Comparison of ENCODE assay signal across 14 cellular contexts in the genomic region with DNA sequence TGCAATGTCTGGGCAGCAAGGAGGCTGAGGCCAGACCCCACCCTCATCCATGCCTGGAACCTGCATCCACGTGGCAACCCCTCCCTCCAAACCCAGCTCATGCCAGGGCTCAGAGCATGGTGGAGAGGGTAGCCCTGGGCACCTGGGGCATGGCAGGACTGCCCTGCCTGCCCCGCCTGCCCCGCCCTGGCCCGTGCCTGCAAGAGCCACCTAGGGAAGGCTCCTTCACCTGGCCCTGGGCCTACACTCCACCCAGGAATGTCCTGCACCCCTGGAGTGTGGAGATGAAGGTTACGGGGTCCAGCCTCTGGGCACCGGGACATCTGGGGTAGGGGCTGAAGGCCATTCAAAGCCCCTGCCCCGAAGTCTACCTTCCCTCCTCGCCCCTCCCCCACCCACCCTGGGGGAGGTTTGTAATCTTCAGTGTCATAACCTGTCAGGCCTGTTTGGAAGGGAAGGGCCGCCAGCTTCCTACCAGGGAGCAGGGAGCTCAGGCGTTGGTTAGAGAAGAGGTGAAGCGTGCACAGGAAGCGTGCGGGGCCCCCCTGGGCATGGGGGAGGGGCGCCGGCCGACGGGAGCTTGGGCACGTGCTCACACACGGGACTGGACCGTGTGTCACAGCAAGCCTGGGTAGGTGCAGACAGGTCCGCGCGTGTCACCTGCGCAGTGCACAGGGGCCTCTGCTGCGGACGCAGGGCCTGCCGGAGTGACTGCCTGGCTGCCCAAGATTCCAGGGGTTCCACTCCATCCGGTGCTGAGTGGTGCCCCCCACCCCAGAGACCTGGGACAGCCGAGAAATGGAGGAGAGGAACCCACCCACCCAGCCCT. TPM values are rescaled to one million over a fixed set of nuclear protein-coding genes. Genes with fewer than 3 reads are reported as not detected.
DNase-seq lines count a peak whose midpoint lies in the region; ATAC-seq and TF ChIP-seq lines count a peak whose summit lies in the region.
"Had no signal": no experiment of that assay in that cellular context is flagged by ENCODE, and none has a peak within 500 bp of the region (broad histone marks: within the 10 kb centered on the region; RNA-seq: fewer than 3 reads in every experiment).

No MANE protein-coding gene starts in this region.

- intact Hi-C loops in Right ventricle myocardium superior (cut with DNase I) (no loop called here), right cardiac atrium (cut with DNase I) (loop anchor here in 1 of 4 donors (5.0 kb wide), 1 partner anchor 95 kb away; no protein-coding TSS in a partner anchor), right lobe of liver (cut with DNase I) (loop anchor here in 1 of 2 donors (10.0 kb wide), 1 partner anchor 323 kb away; no protein-coding TSS in a partner anchor)

- ATAC-seq in Right ventricle myocardium superior (ENCODE audit: poor library complexity) (no peak), right cardiac atrium (no peak), right lobe of liver (peak in 1 of 4 donors; percentile 13), upper lobe of left lung (ENCODE audit: low FRiP score in 2 of 2) (peak; percentile 16 to 71), HG02623 (IDR thresholded peaks at IDR 0.05; ENCODE audit: unreplicated experiment) (no peak)
- ATAC-seq: naive thymus-derived CD4-positive, alpha-beta T cell had no signal

- no peak overlapping the region for H3K4me3 ChIP-seq in right cardiac atrium (ENCODE audit: low read length)
- H3K4me3 ChIP-seq in right lobe of liver = no peak overlapping the region
- H3K4me3 ChIP-seq in upper lobe of left lung = no peak overlapping the region
- H3K4me3 ChIP-seq: cardiac muscle cell, esophagus muscularis mucosa had no signal

- peak; percentile 23 for DNase-seq in Right ventricle myocardium superior
- DNase-seq in right cardiac atrium = no peak
- peak in 2 of 3 donors; percentile 14 to 55 for DNase-seq in right lobe of liver
- peak; percentile 81 to 89 for DNase-seq in upper lobe of left lung
- no peak for DNase-seq in HuH-7.5 (ENCODE audit: low spot score)
- no peak for DNase-seq in globus pallidus (ENCODE audit: low spot score)
- DNase-seq: activated CD4-positive, alpha-beta T cell treated with anti-CD3 and anti-CD28 coated beads, Interleukin-2, amount 10 ng/mL, durations not matched to agents 24 days and 14 days; naive thymus-derived CD4-positive, alpha-beta T cell; SW 1271 had no signal

- WGBS in right cardiac atrium = 66% methylated on average over 29 of the region's 29 CpGs
- WGBS in right lobe of liver (ENCODE audit: insufficient coverage, low coverage, low lambda C conversion rate, missing lambda C conversion rate) = 32% methylated on average over 11 of the region's 29 CpGs
- WGBS in upper lobe of left lung, 2 donors = 43 to 75% methylated on average over 5 to 27 of the region's 29 CpGs

- H3K27me3 ChIP-seq in right cardiac atrium (ENCODE audit: control insufficient read depth, insufficient read depth) (no peaks in the 10 kb centered on the region), right lobe of liver (no peaks in the 10 kb centered on the region), upper lobe of left lung (no peaks in the 10 kb centered on the region)
- H3K27me3 ChIP-seq: cardiac muscle cell had no signal

- H3K4me1 ChIP-seq in right cardiac atrium (ENCODE audit: control insufficient read depth, insufficient read depth, low read length) (no peaks in the 10 kb centered on the region), right lobe of liver (no peaks in the 10 kb centered on the region), upper lobe of left lung (peaks cover 0 to 12% (median 0%) of the 10 kb centered on the region in 4 donors)
- H3K4me1 ChIP-seq: esophagus muscularis mucosa had no signal

- no peak for TF ChIP-seq POLR2A in right lobe of liver (IDR thresholded peaks at IDR 0.05)
- TF ChIP-seq POLR2A in upper lobe of left lung (IDR thresholded peaks at IDR 0.05) = no peak

- TF ChIP-seq CTCF in VCaP (conservative IDR thresholded peaks at IDR 0.05) (no peak), right lobe of liver (IDR thresholded peaks at IDR 0.05) (no peak), upper lobe of left lung (IDR thresholded peaks at IDR 0.05) (no peak)

- H3K36me3 ChIP-seq in right lobe of liver (no peaks in the 10 kb centered on the region), upper lobe of left lung (no peaks in the 10 kb centered on the region)
- H3K36me3 ChIP-seq: cardiac muscle cell, esophagus muscularis mucosa had no signal

- no peak overlapping the region for H3K27ac ChIP-seq in right cardiac atrium (ENCODE audit: low read length)
- H3K27ac ChIP-seq in VCaP = peak overlapping the region; percentile 67
- H3K27ac ChIP-seq in right lobe of liver = no peak overlapping the region
- peak overlapping the region in 3 of 4 donors; percentile 17 to 33 (median 30) for H3K27ac ChIP-seq in upper lobe of left lung
- H3K27ac ChIP-seq: cardiac muscle cell, esophagus muscularis mucosa had no signal

- H3K9me3 ChIP-seq in right cardiac atrium (ENCODE audit: control insufficient read depth, low read length) (no peaks in the 10 kb centered on the region), right lobe of liver (no peaks in the 10 kb centered on the region), upper lobe of left lung (no peaks in the 10 kb centered on the region)

- TF ChIP-seq EP300 in upper lobe of left lung (IDR thresholded peaks at IDR 0.05) = no peak

RNA-seq across cellular contexts. Expression of a gene that starts 30.7 kb away (rescaled TPM):
- total RNA-seq in Right ventricle myocardium superior (not detected), right cardiac atrium (not detected), right lobe of liver (under 1 TPM in 2 of 6 experiments, not detected in 4; 0.51 to 0.64 TPM), upper lobe of left lung (not detected)
- polyA plus RNA-seq in right cardiac atrium = not detected
- total RNA-seq: activated CD4-positive, alpha-beta T cell treated with anti-CD3 and anti-CD28 coated beads, Interleukin-2, amount 10 ng/mL, durations not matched to agents 24 days and 14 days; cardiac muscle cell; G401; naive thymus-derived CD4-positive, alpha-beta T cell had no signal
- polyA plus RNA-seq: cardiac muscle cell; naive thymus-derived CD4-positive, alpha-beta T cell had no signal

RNA-seq across cellular contexts. Expression of a gene that starts 41.3 kb away (rescaled TPM):
- not detected for total RNA-seq in Right ventricle myocardium superior
- total RNA-seq in right cardiac atrium = 1 to 10 TPM in 1 of 4 donors, not detected in 3; 1.1 TPM
- not detected for polyA plus RNA-seq in right cardiac atrium
- not detected for total RNA-seq in right lobe of liver
- total RNA-seq in upper lobe of left lung = under 1 TPM in 1 of 6 donors, not detected in 5; 0.67 TPM
- total RNA-seq: activated CD4-positive, alpha-beta T cell treated with anti-CD3 and anti-CD28 coated beads, Interleukin-2, amount 10 ng/mL, durations not matched to agents 24 days and 14 days; cardiac muscle cell; esophagus muscularis mucosa; G401; naive thymus-derived CD4-positive, alpha-beta T cell had no signal
- polyA plus RNA-seq: cardiac muscle cell; naive thymus-derived CD4-positive, alpha-beta T cell had no signal

Comparison
In these comparisons a context has a peak if more than half of its experiments do, and no peak if none do; other contexts are left out.
1. DNase-seq: peak in Right ventricle myocardium superior (single experiment), right lobe of liver (2 of 3) and upper lobe of left lung (2 of 2); none in right cardiac atrium (0 of 3), HuH-7.5 (single experiment) and globus pallidus (single experiment).
2. ATAC-seq: peak in upper lobe of left lung (2 of 2); none in Right ventricle myocardium superior (single experiment), right cardiac atrium (0 of 2) and HG02623 (single experiment).
3. H3K27ac ChIP-seq: peak in VCaP (single experiment) and upper lobe of left lung (3 of 4); none in right cardiac atrium (single experiment) and right lobe of liver (0 of 3).